In genomic region chr10:129764901-129765663, GRCh38 we compare ENCODE assay signal across 22 cellular contexts.
DNase-seq lines count a peak whose midpoint lies in the region; ATAC-seq and TF ChIP-seq lines count a peak whose summit lies in the region.
"Had no signal": no experiment of that assay in that cellular context is flagged by ENCODE, and none has a peak within 500 bp of the region (broad histone marks: within the 10 kb centered on the region; RNA-seq: fewer than 3 reads in every experiment).

No MANE protein-coding gene starts in this region.

- H3K36me3 ChIP-seq in upper lobe of right lung = no peaks in the 10 kb centered on the region
- no peaks in the 10 kb centered on the region for H3K36me3 ChIP-seq in HAP-1 (replicated peaks)
- H3K36me3 ChIP-seq: cardiac muscle cell had no signal

- H3K27ac Mint-ChIP-seq in glutamatergic neuron (ENCODE audit: unreplicated experiment) (peak overlapping the region; percentile 28), progenitor cell of endocrine pancreas (no peak overlapping the region)
- H3K27ac Mint-ChIP-seq: activated CD8-positive, alpha-beta T cell treated with anti-CD3 and anti-CD28 coated beads for 36 hours; T-helper 17 cell had no signal

- no peak for TF ChIP-seq CTCF in glutamatergic neuron (IDR thresholded peaks at IDR 0.05; ENCODE audit: partially characterized antibody, unreplicated experiment)
- no peak for TF ChIP-seq CTCF in progenitor cell of endocrine pancreas (IDR thresholded peaks at IDR 0.05; ENCODE audit: unreplicated experiment)
- no peak for TF ChIP-seq CTCF in upper lobe of right lung (IDR thresholded peaks at IDR 0.05)

- in situ Hi-C loops in HAP-1 (cut with MboI; ENCODE audit: low sequenced_read_pairs) = no loop called here

- H3K4me1 ChIP-seq in upper lobe of right lung = no peaks in the 10 kb centered on the region
- no peaks in the 10 kb centered on the region for H3K4me1 ChIP-seq in HAP-1
- H3K4me1 ChIP-seq: BLaER1, left ventricle myocardium inferior had no signal

- H3K4me3 ChIP-seq in upper lobe of right lung (no peak overlapping the region), HAP-1 (no peak overlapping the region)
- H3K4me3 ChIP-seq: BLaER1, cardiac muscle cell, left ventricle myocardium inferior had no signal

- H3K9me3 Mint-ChIP-seq in glutamatergic neuron (ENCODE audit: unreplicated experiment) (peaks cover 6% of the 10 kb centered on the region), progenitor cell of endocrine pancreas (ENCODE audit: low read depth) (no peaks in the 10 kb centered on the region)
- H3K9me3 Mint-ChIP-seq: stimulated activated naive B cell treated with anti-CD40 and anti-IgM and Interleukin-4, amounts not matched to agents 10 μg/mL and 1 μg/mL and 100 μg/mL, for 72 hours had no signal

- ATAC-seq in upper lobe of right lung (no peak), HG03378 (IDR thresholded peaks at IDR 0.05; ENCODE audit: unreplicated experiment) (no peak)
- ATAC-seq: activated CD4-positive, CD25-positive, alpha-beta regulatory T cell treated with anti-CD3 and anti-CD28 coated beads, Interleukin-2, amount 50 U/mL, for 24 hours; activated CD8-positive, alpha-beta T cell treated with anti-CD3 and anti-CD28 coated beads for 36 hours; HCT116; Panc1; stimulated activated naive B cell treated with anti-CD40 and anti-IgM and Interleukin-4, amounts not matched to agents 10 μg/mL and 1 μg/mL and 100 μg/mL, for 72 hours; T-helper 17 cell had no signal

- H3K9me3 ChIP-seq in upper lobe of right lung (no peaks in the 10 kb centered on the region), HAP-1 (no peaks in the 10 kb centered on the region)
- H3K9me3 ChIP-seq: BLaER1, left ventricle myocardium inferior had no signal

- peak; percentile 25 for DNase-seq in activated CD8-positive, alpha-beta memory T cell treated with anti-CD3 and anti-CD28 coated beads, Interleukin-2, amount 50 U/mL, for 48 hours
- DNase-seq in glutamatergic neuron (no peak), progenitor cell of endocrine pancreas (ENCODE audit: low spot score, unreplicated experiment) (peak; percentile 6), upper lobe of right lung (peak; percentile 34), HAP-1 (ENCODE audit: low spot score in 2 of 2) (no peak), RKO (ENCODE audit: low spot score) (no peak)
- DNase-seq: activated CD8-positive, alpha-beta T cell treated with anti-CD3 and anti-CD28 coated beads for 36 hours; DMS153; Karpas-422; left ventricle myocardium inferior; NCI-H1436; NCI-H2107; NCI-H774; SHP77; stimulated activated naive B cell treated with anti-CD40 and anti-IgM and Interleukin-4, amounts not matched to agents 10 μg/mL and 1 μg/mL and 100 μg/mL, for 72 hours; T-helper 17 cell had no signal

- H3K4me3 Mint-ChIP-seq in glutamatergic neuron (ENCODE audit: unreplicated experiment) = no peak overlapping the region
- no peak overlapping the region for H3K4me3 Mint-ChIP-seq in progenitor cell of endocrine pancreas (ENCODE audit: low read depth)
- H3K4me3 Mint-ChIP-seq: activated CD8-positive, alpha-beta T cell treated with anti-CD3 and anti-CD28 coated beads for 36 hours; stimulated activated naive B cell treated with anti-CD40 and anti-IgM and Interleukin-4, amounts not matched to agents 10 μg/mL and 1 μg/mL and 100 μg/mL, for 72 hours; T-helper 17 cell had no signal

- H3K27me3 ChIP-seq in upper lobe of right lung (no peaks in the 10 kb centered on the region), HAP-1 (ENCODE audit: low read depth) (no peaks in the 10 kb centered on the region)
- H3K27me3 ChIP-seq: BLaER1, cardiac muscle cell had no signal

- H3K36me3 Mint-ChIP-seq in glutamatergic neuron (ENCODE audit: unreplicated experiment) (peaks cover 5% of the 10 kb centered on the region), progenitor cell of endocrine pancreas (ENCODE audit: insufficient read depth) (peaks cover 2% of the 10 kb centered on the region)

- H3K27me3 Mint-ChIP-seq in glutamatergic neuron (ENCODE audit: unreplicated experiment) (peaks cover 4% of the 10 kb centered on the region), progenitor cell of endocrine pancreas (peaks cover 70% of the 10 kb centered on the region)
- H3K27me3 Mint-ChIP-seq: activated CD8-positive, alpha-beta T cell treated with anti-CD3 and anti-CD28 coated beads for 36 hours; stimulated activated naive B cell treated with anti-CD40 and anti-IgM and Interleukin-4, amounts not matched to agents 10 μg/mL and 1 μg/mL and 100 μg/mL, for 72 hours; T-helper 17 cell had no signal

- intact Hi-C loops in upper lobe of right lung (cut with DNase I) = no loop called here

- peaks cover 26% of the 10 kb centered on the region for H3K4me1 Mint-ChIP-seq in glutamatergic neuron (ENCODE audit: low read depth, unreplicated experiment)
- H3K4me1 Mint-ChIP-seq in progenitor cell of endocrine pancreas (ENCODE audit: low read depth) = peaks cover 11% of the 10 kb centered on the region
- H3K4me1 Mint-ChIP-seq: stimulated activated naive B cell treated with anti-CD40 and anti-IgM and Interleukin-4, amounts not matched to agents 10 μg/mL and 1 μg/mL and 100 μg/mL, for 72 hours; T-helper 17 cell had no signal

- H3K27ac ChIP-seq in upper lobe of right lung = no peak overlapping the region
- H3K27ac ChIP-seq: BLaER1, cardiac muscle cell, left ventricle myocardium inferior had no signal

Comparison
In these comparisons a context has a peak if more than half of its experiments do, and no peak if none do; other contexts are left out.
1. DNase-seq: peak in activated CD8-positive, alpha-beta memory T cell treated with anti-CD3 and anti-CD28 coated beads, Interleukin-2, amount 50 U/mL, for 48 hours (single experiment), progenitor cell of endocrine pancreas (single experiment) and upper lobe of right lung (single experiment); none in glutamatergic neuron (single experiment), HAP-1 (0 of 2) and RKO (single experiment).